In genomic region chr17:43983515-43984411, GRCh38 we compare ENCODE assay signal across 7 cellular contexts. TPM values are rescaled to one million over a fixed set of nuclear protein-coding genes. Genes with fewer than 3 reads are reported as not detected.
A peak's percentile ranks its signal among the peaks of the same experiment; 100 is the strongest.
DNase-seq lines count a peak whose midpoint lies in the region; ATAC-seq, FAIRE-seq and TF ChIP-seq lines count a peak whose summit lies in the region.

No MANE protein-coding gene starts in this region.

- no peak overlapping the region for H2BK20ac ChIP-seq in H9 (ENCODE audit: low read depth, low read length, poor library complexity, severe bottlenecking)

- no CpG with 5 or more reads among the region's 78 CpGs for WGBS in H9 (ENCODE audit: extremely low coverage, insufficient read length, low lambda C conversion rate)
- WGBS in gastroesophageal sphincter (ENCODE audit: low coverage in 1 of 2), 2 donors: 0 to 7% methylated on average over 1 to 11 of the region's 78 CpGs

- H3K79me2 ChIP-seq in H9 (ENCODE audit: insufficient read depth, low read length): no peaks in the 10 kb centered on the region

- peaks cover 47% of the 10 kb centered on the region for H3K27me3 Mint-ChIP-seq in H9 (ENCODE audit: low read depth)

- H2BK12ac ChIP-seq in H9 (ENCODE audit: insufficient read length, low read depth, low read length): no peak overlapping the region

- H4K91ac ChIP-seq in H9 (ENCODE audit: insufficient read length, low read depth, low read length): no peak overlapping the region

- no peak overlapping the region for H3K27ac ChIP-seq in H9 (ENCODE audit: insufficient read length, low read depth, low read length)
- H3K27ac ChIP-seq in VCaP: peak overlapping the region; percentile 50; the same call in 1 of the 2 replicates
- no peak overlapping the region for H3K27ac ChIP-seq in right atrium auricular region
- H3K27ac ChIP-seq in gastroesophageal sphincter: no peak overlapping the region

- H3K4me1 Mint-ChIP-seq in H9: peaks cover 11 to 22% of the 10 kb centered on the region in 2 experiments

- ATAC-seq in GM21723 (IDR thresholded peaks at IDR 0.05; ENCODE audit: unreplicated experiment) (no peak), gastroesophageal sphincter (no peak)

- H3K27me3 ChIP-seq in H9 (ENCODE audit: insufficient read depth, low read length): peaks cover 3% of the 10 kb centered on the region; the same call in 1 of the 2 replicates
- H3K27me3 ChIP-seq in right atrium auricular region: no peaks in the 10 kb centered on the region
- peaks cover 48% of the 10 kb centered on the region for H3K27me3 ChIP-seq in skeletal muscle satellite cell (ENCODE audit: control insufficient read depth, insufficient read depth, low read length)
- H3K27me3 ChIP-seq in gastroesophageal sphincter: peaks cover 79% of the 10 kb centered on the region

- no peak for TF ChIP-seq EP300 in gastroesophageal sphincter (IDR thresholded peaks at IDR 0.05)

- H3K9me3 Mint-ChIP-seq in H9: no peaks in the 10 kb centered on the region

- no peak for TF ChIP-seq POLR2A in gastroesophageal sphincter (IDR thresholded peaks at IDR 0.05)

- no peaks in the 10 kb centered on the region; a peak in 1 of 7 replicates for H3K36me3 Mint-ChIP-seq in H9 (ENCODE audit: insufficient read depth in 1 of 3, low read depth in 3 of 3)

- no peak overlapping the region for H3K18ac ChIP-seq in H9 (ENCODE audit: insufficient read length, low read depth, low read length)

- H3K4me3 ChIP-seq in right atrium auricular region (peak overlapping the region; percentile 33 to 55), skeletal muscle satellite cell (ENCODE audit: low read length) (peak overlapping the region; percentile 66), gastroesophageal sphincter (peak overlapping the region in 1 of 2 donors; percentile 48)

- no peak overlapping the region for H4K8ac ChIP-seq in H9 (replicated peaks; ENCODE audit: insufficient read length, low read depth, low read length)

- H3K9me3 ChIP-seq in H9 (ENCODE audit: control insufficient read depth, low read depth, low read length) (no peaks in the 10 kb centered on the region), right atrium auricular region (no peaks in the 10 kb centered on the region), skeletal muscle satellite cell (replicated peaks; ENCODE audit: low read length) (no peaks in the 10 kb centered on the region), gastroesophageal sphincter (no peaks in the 10 kb centered on the region)

- TF ChIP-seq CTCF in H9 (conservative IDR thresholded peaks at IDR 0.05): peak; percentile 77
- TF ChIP-seq CTCF in VCaP (conservative IDR thresholded peaks at IDR 0.05): peak; percentile 60
- TF ChIP-seq CTCF in right atrium auricular region (IDR thresholded peaks at IDR 0.05): no peak
- no peak for TF ChIP-seq CTCF in gastroesophageal sphincter (IDR thresholded peaks at IDR 0.05)

- H2BK120ac ChIP-seq in H9 (ENCODE audit: low read depth, low read length, poor library complexity, severe bottlenecking): no peak overlapping the region

- H3K23me2 ChIP-seq in H9 (ENCODE audit: insufficient read length, low read depth, low read length, poor library complexity, severe bottlenecking): peaks cover 5% of the 10 kb centered on the region

- no peak overlapping the region for H2AK5ac ChIP-seq in H9 (ENCODE audit: insufficient read length, low read length)

- H3T11ph ChIP-seq in H9 (ENCODE audit: low read length): no peak overlapping the region

- no peak overlapping the region for H4K5ac ChIP-seq in H9 (ENCODE audit: insufficient read length, low read depth, low read length)

- H3K14ac ChIP-seq in H9 (ENCODE audit: insufficient read depth, low read length): no peak overlapping the region

- no peak overlapping the region for H2BK5ac ChIP-seq in H9 (ENCODE audit: insufficient read length, low read length)

- no peak overlapping the region for H3K23ac ChIP-seq in H9 (ENCODE audit: insufficient read length, low read depth, low read length)

- no peak overlapping the region for H3K56ac ChIP-seq in H9 (ENCODE audit: insufficient read length, low read depth, low read length)

- H3K4me3 Mint-ChIP-seq in H9: peak overlapping the region; percentile 73 to 84

- no peaks in the 10 kb centered on the region for H4K20me1 ChIP-seq in H9 (ENCODE audit: control insufficient read depth, insufficient read depth, insufficient read length)

- no peak for FAIRE-seq in urothelium cell line (lab: Jason Lieb, UNC)

- H3K4ac ChIP-seq in H9 (ENCODE audit: low read depth, low read length): no peak overlapping the region

- peak overlapping the region; percentile 69 for H2AFZ ChIP-seq in H9 (ENCODE audit: low read length)

- H3K79me1 ChIP-seq in H9 (ENCODE audit: insufficient read depth, low read depth, low read length, poor library complexity, severe bottlenecking): no peaks in the 10 kb centered on the region

- no peaks in the 10 kb centered on the region; the same call in 1 of the 2 replicates for H3K4me1 ChIP-seq in H9 (ENCODE audit: insufficient read depth, low read length)
- H3K4me1 ChIP-seq in right atrium auricular region: peaks cover 0 to 12% of the 10 kb centered on the region in 2 donors
- H3K4me1 ChIP-seq in skeletal muscle satellite cell (ENCODE audit: control insufficient read depth, insufficient read depth, low read length): peaks cover 13% of the 10 kb centered on the region
- H3K4me1 ChIP-seq in gastroesophageal sphincter: peaks cover 0 to 15% (median 8%) of the 10 kb centered on the region in 3 donors

- H3K36me3 ChIP-seq in right atrium auricular region (no peaks in the 10 kb centered on the region), skeletal muscle satellite cell (ENCODE audit: insufficient read depth, low read length) (no peaks in the 10 kb centered on the region), gastroesophageal sphincter (no peaks in the 10 kb centered on the region)

- no peak overlapping the region for H2BK15ac ChIP-seq in H9 (ENCODE audit: low read depth, low read length)

- H3K4me2 ChIP-seq in H9 (ENCODE audit: insufficient read depth, insufficient read length, low read length) (peak overlapping the region; percentile 35), skeletal muscle satellite cell (ENCODE audit: low read length) (peak overlapping the region; percentile 94)

- H3K27ac Mint-ChIP-seq in H9: no peak overlapping the region

- DNase-seq in H9 (peak; percentile 76), right atrium auricular region (ENCODE audit: low spot score) (no peak), urothelium cell line (ENCODE audit: low spot score) (no peak)

- no peak overlapping the region for H3K9ac ChIP-seq in H9 (ENCODE audit: extremely low read depth, insufficient read length, low read length)
- H3K9ac ChIP-seq in skeletal muscle satellite cell (ENCODE audit: low read depth, low read length): peak overlapping the region; percentile 69

RNA-seq across cellular contexts. Expression of gene NAGS, which starts 20.7 kb away (rescaled TPM):
- 3.7 and 4.1 TPM in 2 replicates for total RNA-seq in H9 (2021)
- 1 to 10 TPM; 1.7 to 4.5 TPM for total RNA-seq in right atrium auricular region
- 43.7 and 46.9 TPM in 2 replicates for total RNA-seq in skeletal muscle satellite cell (2012; rRNA removed)
- 1 to 10 TPM in 2 of 4 donors, under 1 TPM in 2; 0.62 to 3.0 (median 1.0) TPM for total RNA-seq in gastroesophageal sphincter

RNA-seq across cellular contexts. Expression of gene PYY, which starts 30.0 kb away (rescaled TPM):
- total RNA-seq in H9 (2021) (1.7 and 2.0 TPM in 2 replicates), right atrium auricular region (not detected), gastroesophageal sphincter (not detected)
- under 0.01 TPM in 1 of 2 replicates, not detected in the other for total RNA-seq in skeletal muscle satellite cell (2012; rRNA removed)

RNA-seq across cellular contexts. Expression of gene TMEM101, which starts 31.0 kb away (rescaled TPM):
- total RNA-seq in H9 (2021) (18.6 and 21.1 TPM in 2 replicates), right atrium auricular region (10 to 100 TPM; 21.0 to 25.0 TPM), gastroesophageal sphincter (10 to 100 TPM; 27.6 to 39.8 (median 33.6) TPM)
- total RNA-seq in skeletal muscle satellite cell (2012; rRNA removed): 33.9 and 39.8 TPM in 2 replicates

RNA-seq across cellular contexts. Expression of gene PPY, which starts 41.5 kb away (rescaled TPM):
- total RNA-seq in H9 (2021): 0.59 TPM in 1 of 2 replicates, not detected in the other
- not detected for total RNA-seq in right atrium auricular region
- not detected in 2 replicates for total RNA-seq in skeletal muscle satellite cell (2012; rRNA removed)
- total RNA-seq in gastroesophageal sphincter: not detected

Comparison
In these comparisons a context has a peak if more than half of its experiments do, and no peak if none do; other contexts are left out.
1. CTCF ChIP-seq: peak in H9 (single experiment) and VCaP (single experiment); none in right atrium auricular region (0 of 2) and gastroesophageal sphincter (0 of 4).